ENCODE assay signal across 8 cellular contexts in genomic region chr20:58652606-58653303, GRCh38. TPM values are rescaled to one million over a fixed set of nuclear protein-coding genes. Genes with fewer than 3 reads are reported as not detected.
DNase-seq lines count a peak whose midpoint lies in the region; ATAC-seq, FAIRE-seq and TF ChIP-seq lines count a peak whose summit lies in the region.

No MANE protein-coding gene starts in this region.

- intact Hi-C loops in psoas muscle (cut with DNase I) = loop anchor here (5.0 to 10.0 kb wide), 5 partner anchors 40 to 415 kb away; partner anchors contain the start of genes ATP5F1E (in 1 of the 2), NPEPL1 (in 1 of the 2) and RAB22A (in 1 of the 2)

- H3K27me3 Mint-ChIP-seq in CD4-positive, CD25-positive, alpha-beta regulatory T cell = peaks cover 7% of the 10 kb centered on the region

- FAIRE-seq in frontal cortex (lab: Jason Lieb, UNC) = no peak

- TF ChIP-seq CTCF in epithelial cell of esophagus (IDR thresholded peaks at IDR 0.05; ENCODE audit: insufficient read depth, low read depth, low read length, missing control alignments) (peak; percentile 16), psoas muscle (IDR thresholded peaks at IDR 0.05) (no peak)

- WGBS in psoas muscle, 3 donors = 12 to 16% (median 14%) methylated on average over 12 of the region's 12 CpGs

- H3K4me1 Mint-ChIP-seq in CD4-positive, CD25-positive, alpha-beta regulatory T cell = peaks cover 24 to 47% (median 33%) of the 10 kb centered on the region in 4 donors

- peaks cover 0 to 2% (median 0%) of the 10 kb centered on the region in 7 donors for H3K9me3 Mint-ChIP-seq in CD4-positive, CD25-positive, alpha-beta regulatory T cell

- peaks cover 4% of the 10 kb centered on the region for H3K36me3 ChIP-seq in CD4-positive, CD25-positive, alpha-beta regulatory T cell (ENCODE audit: control insufficient read depth, insufficient read depth, low read length)
- H3K36me3 ChIP-seq in H7 (replicated peaks; ENCODE audit: control insufficient read depth, insufficient read depth, low read length) (no peaks in the 10 kb centered on the region), psoas muscle (ENCODE audit: insufficient read depth in 1 of 2, low read depth in 1 of 2) (no peaks in the 10 kb centered on the region)

- no peak for ATAC-seq in CD4-positive, CD25-positive, alpha-beta regulatory T cell (ENCODE audit: low read depth in 2 of 2)
- ATAC-seq in psoas muscle (no peak), HG03342 (IDR thresholded peaks at IDR 0.05; ENCODE audit: unreplicated experiment) (no peak)

- H3K4me3 Mint-ChIP-seq in CD4-positive, CD25-positive, alpha-beta regulatory T cell = peak overlapping the region; percentile 95 to 99 (median 98)

- H3K27ac ChIP-seq in CD4-positive, CD25-positive, alpha-beta regulatory T cell (ENCODE audit: insufficient read depth, low read length, poor library complexity, severe bottlenecking) = peak overlapping the region; percentile 96
- H3K27ac ChIP-seq in psoas muscle = peak overlapping the region; percentile 93

- peak overlapping the region; percentile 98 to 99 (median 99) for H3K27ac Mint-ChIP-seq in CD4-positive, CD25-positive, alpha-beta regulatory T cell

- H3K27me3 ChIP-seq in CD4-positive, CD25-positive, alpha-beta regulatory T cell (ENCODE audit: control insufficient read depth, insufficient read depth, low read length) = no peaks in the 10 kb centered on the region
- H3K27me3 ChIP-seq in H7 (ENCODE audit: control insufficient read depth, insufficient read depth, low read length) (peaks cover 9% of the 10 kb centered on the region), psoas muscle (ENCODE audit: insufficient read depth in 3 of 3, low read length in 2 of 3) (no peaks in the 10 kb centered on the region)

- peak overlapping the region; percentile 90 for H3K4me3 ChIP-seq in CD4-positive, CD25-positive, alpha-beta regulatory T cell (ENCODE audit: low read depth, low read length)
- H3K4me3 ChIP-seq in H7 (ENCODE audit: insufficient read depth, low read depth, low read length) (peak overlapping the region; percentile 96), epithelial cell of esophagus (ENCODE audit: low read length) (peak overlapping the region; percentile 99), psoas muscle (peak overlapping the region; percentile 73)

- H3K4me1 ChIP-seq in CD4-positive, CD25-positive, alpha-beta regulatory T cell (ENCODE audit: control insufficient read depth, insufficient read depth, low read length, poor library complexity, severe bottlenecking) = peaks cover 60% of the 10 kb centered on the region
- peaks cover 51% of the 10 kb centered on the region for H3K4me1 ChIP-seq in psoas muscle

- no peaks in the 10 kb centered on the region for H3K9me3 ChIP-seq in CD4-positive, CD25-positive, alpha-beta regulatory T cell (ENCODE audit: control insufficient read depth in 2 of 2, low read length in 2 of 2)
- no peaks in the 10 kb centered on the region for H3K9me3 ChIP-seq in psoas muscle

- H3K36me3 Mint-ChIP-seq in CD4-positive, CD25-positive, alpha-beta regulatory T cell = no peaks in the 10 kb centered on the region

- peak in 2 of 3 donors; percentile 33 to 37 for DNase-seq in CD4-positive, CD25-positive, alpha-beta regulatory T cell
- DNase-seq in H7 (no peak), RPMI7951 (ENCODE audit: low read depth) (peak; percentile 32), epithelial cell of esophagus (ENCODE audit: low read depth) (peak; percentile 20), psoas muscle (no peak), GOT3 (lab: John Stamatoyannopoulos, UW) (no peak), frontal cortex (ENCODE audit: low spot score in 2 of 2) (no peak)

RNA-seq across cellular contexts. Expression of gene STX16, which starts 1.7 kb away (rescaled TPM):
- total RNA-seq in CD4-positive, CD25-positive, alpha-beta regulatory T cell = 190 TPM
- 10 to 100 TPM; 22.8 to 27.5 (median 26.1) TPM for polyA plus RNA-seq in CD4-positive, CD25-positive, alpha-beta regulatory T cell
- total RNA-seq in H7 (2014; rRNA removed; shearing (Covaris generic)) = 18.4 and 30.7 TPM in 2 replicates
- total RNA-seq in RPMI7951 (2014; rRNA removed; shearing (Covaris generic)) = 12.5 and 17.6 TPM in 2 replicates
- total RNA-seq in psoas muscle (10 to 100 TPM; 17.9 to 26.3 (median 21.1) TPM), frontal cortex (31.4 TPM)
- 10 to 100 TPM; 17.5 to 58.1 (median 20.0) TPM for polyA plus RNA-seq in psoas muscle

RNA-seq across cellular contexts. Expression of gene NPEPL1, which starts 39.8 kb away (rescaled TPM):
- total RNA-seq in CD4-positive, CD25-positive, alpha-beta regulatory T cell = 62.2 TPM
- polyA plus RNA-seq in CD4-positive, CD25-positive, alpha-beta regulatory T cell = 10 to 100 TPM in 1 of 4 donors, 1 to 10 TPM in 3; 7.7 to 10.7 (median 8.0) TPM
- total RNA-seq in H7 (2014; rRNA removed; shearing (Covaris generic)) = 30.9 and 33.8 TPM in 2 replicates
- total RNA-seq in RPMI7951 (2014; rRNA removed; shearing (Covaris generic)) = 11.2 and 13.8 TPM in 2 replicates
- total RNA-seq in psoas muscle (10 to 100 TPM; 29.1 to 52.3 (median 36.4) TPM), frontal cortex (10.2 TPM)
- polyA plus RNA-seq in psoas muscle = 10 to 100 TPM; 18.4 to 41.9 (median 29.1) TPM

Comparison
In these comparisons a context has a peak if more than half of its experiments do, and no peak if none do; other contexts are left out.
1. DNase-seq: peak in CD4-positive, CD25-positive, alpha-beta regulatory T cell (2 of 3), RPMI7951 (single experiment) and epithelial cell of esophagus (single experiment); none in H7 (single experiment), psoas muscle (0 of 2), GOT3 (single experiment) and frontal cortex (0 of 2).
2. Peak in every context shown above with its lines, with median percentiles within 50 percentile points of each other: H3K4me3 ChIP-seq.